Comparison of ENCODE assay signal across 1 cellular context in the genomic region with DNA sequence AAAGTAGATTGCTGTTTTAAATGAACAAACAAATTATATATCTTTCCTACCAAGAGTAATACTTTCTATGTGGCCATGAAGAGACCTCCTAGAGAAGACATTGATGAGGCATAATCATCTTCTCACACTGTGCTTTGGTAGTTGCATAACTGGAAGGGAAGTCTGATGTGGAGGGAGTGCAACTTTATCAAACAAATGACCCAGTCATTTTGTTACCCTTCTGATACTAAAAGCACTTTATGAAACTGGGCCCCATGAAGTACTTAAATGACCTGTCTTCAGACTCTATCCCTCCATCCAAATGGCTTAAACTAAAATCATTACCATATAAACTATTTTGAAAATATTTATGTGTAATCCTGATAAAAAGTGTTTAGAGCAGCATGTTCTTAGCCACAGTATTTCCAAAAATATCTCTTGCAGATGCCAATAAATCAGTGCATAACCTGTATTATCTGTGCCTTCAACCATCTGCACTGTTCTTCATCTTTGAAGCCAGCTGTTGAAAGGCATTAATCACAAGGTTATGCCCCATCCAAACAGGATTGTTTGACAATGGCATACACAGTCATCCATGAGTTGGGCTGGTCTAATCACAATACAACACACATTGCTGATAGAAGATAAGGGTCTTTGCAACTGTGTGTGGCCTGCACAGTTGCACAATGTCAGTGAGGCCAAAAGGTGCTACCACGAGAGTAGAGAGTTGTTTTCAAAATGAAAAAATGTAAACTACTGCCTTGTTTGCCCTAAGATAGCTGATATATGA.
A peak's percentile ranks its signal among the peaks of the same experiment; 100 is the strongest.
TF ChIP-seq lines count a peak whose summit lies in the region.

No MANE protein-coding gene starts in this region.

TF ChIP-seq in K562, 482 proteins besides CTCF, POLR2A, EP300 and RAD21 (continued from another document and continues in another):
- TF ChIP-seq, protein P1, sequence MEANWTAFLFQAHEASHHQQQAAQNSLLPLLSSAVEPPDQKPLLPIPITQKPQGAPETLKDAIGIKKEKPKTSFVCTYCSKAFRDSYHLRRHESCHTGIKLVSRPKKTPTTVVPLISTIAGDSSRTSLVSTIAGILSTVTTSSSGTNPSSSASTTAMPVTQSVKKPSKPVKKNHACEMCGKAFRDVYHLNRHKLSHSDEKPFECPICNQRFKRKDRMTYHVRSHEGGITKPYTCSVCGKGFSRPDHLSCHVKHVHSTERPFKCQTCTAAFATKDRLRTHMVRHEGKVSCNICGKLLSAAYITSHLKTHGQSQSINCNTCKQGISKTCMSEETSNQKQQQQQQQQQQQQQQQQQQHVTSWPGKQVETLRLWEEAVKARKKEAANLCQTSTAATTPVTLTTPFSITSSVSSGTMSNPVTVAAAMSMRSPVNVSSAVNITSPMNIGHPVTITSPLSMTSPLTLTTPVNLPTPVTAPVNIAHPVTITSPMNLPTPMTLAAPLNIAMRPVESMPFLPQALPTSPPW (CRISPR knock-in tag; IDR thresholded peaks at IDR 0.05), result peak; percentile 56; the same call in 1 of the 2 replicates
- TF ChIP-seq, protein P2, sequence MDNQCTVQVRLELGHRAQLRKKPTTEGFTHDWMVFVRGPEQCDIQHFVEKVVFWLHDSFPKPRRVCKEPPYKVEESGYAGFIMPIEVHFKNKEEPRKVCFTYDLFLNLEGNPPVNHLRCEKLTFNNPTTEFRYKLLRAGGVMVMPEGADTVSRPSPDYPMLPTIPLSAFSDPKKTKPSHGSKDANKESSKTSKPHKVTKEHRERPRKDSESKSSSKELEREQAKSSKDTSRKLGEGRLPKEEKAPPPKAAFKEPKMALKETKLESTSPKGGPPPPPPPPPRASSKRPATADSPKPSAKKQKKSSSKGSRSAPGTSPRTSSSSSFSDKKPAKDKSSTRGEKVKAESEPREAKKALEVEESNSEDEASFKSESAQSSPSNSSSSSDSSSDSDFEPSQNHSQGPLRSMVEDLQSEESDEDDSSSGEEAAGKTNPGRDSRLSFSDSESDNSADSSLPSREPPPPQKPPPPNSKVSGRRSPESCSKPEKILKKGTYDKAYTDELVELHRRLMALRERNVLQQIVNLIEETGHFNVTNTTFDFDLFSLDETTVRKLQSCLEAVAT (IDR thresholded peaks at IDR 0.05), result no peak
- TF ChIP-seq ILF3 (IDR thresholded peaks at IDR 0.05; ENCODE audit: borderline replicate concordance), result no peak
- peak in 1 of 3 experiments; percentile 74; a peak in 2 of 6 replicates for TF ChIP-seq ZBTB11 (CRISPR knock-in tag; IDR thresholded peaks at IDR 0.05)
- TF ChIP-seq KLF13 (tag; IDR thresholded peaks at IDR 0.05; ENCODE audit: borderline replicate concordance, low read depth), result no peak
- no peak for TF ChIP-seq POLR2H (tag; IDR thresholded peaks at IDR 0.05; ENCODE audit: low read depth)
- TF ChIP-seq STAT5B (CRISPR knock-in tag; IDR thresholded peaks at IDR 0.05), result no peak
- 0 out of 2 replicates have a peak, but pooled peaks have one; percentile 28 for TF ChIP-seq RNF2 (IDR thresholded peaks at IDR 0.05)
- TF ChIP-seq ZNF507 (tag; conservative IDR thresholded peaks at IDR 0.05), result no peak
- TF ChIP-seq POLR3G (IDR thresholded peaks at IDR 0.05; ENCODE audit: extremely low read depth, insufficient read length, insufficient replicate concordance), result no peak
- no peak for TF ChIP-seq TRIM28 (IDR thresholded peaks at IDR 0.05)
- TF ChIP-seq MTA1 (IDR thresholded peaks at IDR 0.05; ENCODE audit: borderline replicate concordance), result 0 out of 2 replicates have a peak, but pooled peaks have one; percentile 39
- TF ChIP-seq PCBP2 (IDR thresholded peaks at IDR 0.05; ENCODE audit: low read depth, low read length, poor library complexity, severe bottlenecking), result no peak
- TF ChIP-seq FOXP1 (CRISPR knock-in tag; IDR thresholded peaks at IDR 0.05), result no peak
- TF ChIP-seq, protein P3, sequence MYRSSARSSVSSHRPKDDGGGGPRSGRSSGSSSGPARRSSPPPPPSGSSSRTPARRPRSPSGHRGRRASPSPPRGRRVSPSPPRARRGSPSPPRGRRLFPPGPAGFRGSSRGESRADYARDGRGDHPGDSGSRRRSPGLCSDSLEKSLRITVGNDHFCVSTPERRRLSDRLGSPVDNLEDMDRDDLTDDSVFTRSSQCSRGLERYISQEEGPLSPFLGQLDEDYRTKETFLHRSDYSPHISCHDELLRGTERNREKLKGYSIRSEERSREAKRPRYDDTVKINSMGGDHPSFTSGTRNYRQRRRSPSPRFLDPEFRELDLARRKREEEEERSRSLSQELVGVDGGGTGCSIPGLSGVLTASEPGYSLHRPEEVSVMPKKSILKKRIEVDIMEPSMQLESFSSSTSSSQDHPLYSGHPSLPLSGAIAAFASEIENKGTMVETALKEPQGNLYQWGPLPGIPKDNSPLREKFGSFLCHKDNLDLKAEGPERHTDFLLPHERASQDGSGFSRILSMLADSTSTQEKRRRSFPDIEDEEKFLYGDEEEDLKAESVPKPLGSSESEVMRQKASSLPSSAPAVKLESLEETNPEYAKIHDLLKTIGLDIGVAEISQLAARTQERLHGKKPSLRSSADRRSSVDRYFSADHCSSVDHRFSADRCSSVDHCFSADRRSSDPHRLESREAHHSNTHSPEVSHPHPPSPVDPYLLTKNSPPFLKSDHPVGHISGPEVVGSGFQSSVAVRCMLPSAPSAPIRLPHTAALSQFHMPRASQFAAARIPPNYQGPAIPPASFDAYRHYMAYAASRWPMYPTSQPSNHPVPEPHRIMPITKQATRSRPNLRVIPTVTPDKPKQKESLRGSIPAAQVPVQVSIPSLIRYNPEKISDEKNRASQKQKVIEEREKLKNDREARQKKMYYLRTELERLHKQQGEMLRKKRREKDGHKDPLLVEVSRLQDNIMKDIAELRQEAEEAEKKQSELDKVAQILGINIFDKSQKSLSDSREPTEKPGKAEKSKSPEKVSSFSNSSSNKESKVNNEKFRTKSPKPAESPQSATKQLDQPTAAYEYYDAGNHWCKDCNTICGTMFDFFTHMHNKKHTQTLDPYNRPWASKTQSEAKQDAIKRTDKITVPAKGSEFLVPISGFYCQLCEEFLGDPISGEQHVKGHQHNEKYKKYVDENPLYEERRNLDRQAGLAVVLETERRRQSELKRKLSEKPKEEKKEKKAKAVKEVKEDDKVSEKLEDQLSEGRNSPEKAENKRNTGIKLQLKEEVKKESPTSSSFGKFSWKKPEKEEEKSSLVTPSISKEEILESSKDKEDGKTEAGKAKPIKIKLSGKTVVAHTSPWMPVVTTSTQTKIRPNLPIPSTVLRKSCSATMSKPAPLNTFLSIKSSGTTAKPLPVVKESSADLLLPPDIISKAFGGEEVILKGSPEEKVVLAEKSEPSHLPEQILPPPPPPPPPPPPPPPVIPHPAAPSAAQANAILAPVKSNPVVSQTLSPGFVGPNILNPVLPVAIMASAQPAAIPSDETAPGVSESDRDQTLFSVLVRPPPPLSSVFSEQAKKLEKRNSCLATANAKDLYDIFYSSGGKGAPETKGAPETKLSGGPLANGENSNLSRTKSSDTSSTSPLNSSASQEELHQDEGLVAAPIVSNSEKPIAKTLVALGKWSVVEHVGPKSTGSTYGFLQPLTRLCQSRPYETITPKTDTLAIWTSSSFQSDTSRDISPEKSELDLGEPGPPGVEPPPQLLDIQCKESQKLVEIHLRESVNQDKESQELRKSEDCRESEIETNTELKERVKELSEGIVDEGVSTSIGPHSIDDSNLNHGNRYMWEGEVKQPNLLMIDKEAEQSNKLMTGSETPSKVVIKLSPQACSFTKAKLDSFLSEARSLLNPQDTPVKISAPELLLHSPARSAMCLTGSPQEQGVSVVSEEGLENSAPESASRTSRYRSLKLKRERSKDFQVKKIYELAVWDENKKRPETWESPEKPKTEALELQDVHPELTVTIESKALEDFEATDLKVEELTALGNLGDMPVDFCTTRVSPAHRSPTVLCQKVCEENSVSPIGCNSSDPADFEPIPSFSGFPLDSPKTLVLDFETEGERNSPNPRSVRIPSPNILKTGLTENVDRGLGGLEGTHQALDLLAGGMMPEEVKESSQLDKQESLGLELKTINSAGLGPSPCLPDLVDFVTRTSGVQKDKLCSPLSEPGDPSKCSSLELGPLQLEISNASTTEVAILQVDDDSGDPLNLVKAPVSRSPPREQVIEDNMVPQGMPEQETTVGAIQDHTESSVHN (IDR thresholded peaks at IDR 0.05; ENCODE audit: borderline replicate concordance in 1 of 2, low read depth in 1 of 2), result no peak
- peak; percentile 26; the same call in 1 of the 2 replicates for TF ChIP-seq ESRRA (IDR thresholded peaks at IDR 0.05; ENCODE audit: borderline replicate concordance, low read depth)
- no peak for TF ChIP-seq ZNF668 (CRISPR knock-in tag; IDR thresholded peaks at IDR 0.05)
- no peak for TF ChIP-seq ZNF253 (CRISPR knock-in tag; conservative IDR thresholded peaks at IDR 0.05)
- no peak for TF ChIP-seq BCOR (IDR thresholded peaks at IDR 0.05)
- TF ChIP-seq USF1 (CRISPR knock-in tag; IDR thresholded peaks at IDR 0.05), result no peak
- TF ChIP-seq ZFP36 (IDR thresholded peaks at IDR 0.05; ENCODE audit: low read depth, low read length, partially characterized antibody), result no peak
- 0 out of 2 replicates have a peak, but pooled peaks have one; percentile 28 for TF ChIP-seq NCOA1 (IDR thresholded peaks at IDR 0.05; ENCODE audit: low read depth)
- no peak for TF ChIP-seq SNRNP70 (optimal IDR thresholded peaks at IDR 0.05; ENCODE audit: low read depth, low read length)
- TF ChIP-seq PKNOX1 (IDR thresholded peaks at IDR 0.05), result peak; percentile 69
- TF ChIP-seq ZNF324 (CRISPR knock-in tag; IDR thresholded peaks at IDR 0.05), result peak; percentile 58; the same call in 1 of the 2 replicates
- TF ChIP-seq CBX3 (IDR thresholded peaks at IDR 0.05; ENCODE audit: borderline replicate concordance in 1 of 2, low read length in 2 of 2), result no peak
- peak; percentile 63 for TF ChIP-seq ZNF354B (CRISPR knock-in tag; IDR thresholded peaks at IDR 0.05)
- TF ChIP-seq MECOM (CRISPR knock-in tag; IDR thresholded peaks at IDR 0.05), result peak; percentile 90
- no peak for TF ChIP-seq NBN (IDR thresholded peaks at IDR 0.05; ENCODE audit: low read depth)
- no peak for TF ChIP-seq PTRF (tag; IDR thresholded peaks at IDR 0.05)
- TF ChIP-seq, protein P4, sequence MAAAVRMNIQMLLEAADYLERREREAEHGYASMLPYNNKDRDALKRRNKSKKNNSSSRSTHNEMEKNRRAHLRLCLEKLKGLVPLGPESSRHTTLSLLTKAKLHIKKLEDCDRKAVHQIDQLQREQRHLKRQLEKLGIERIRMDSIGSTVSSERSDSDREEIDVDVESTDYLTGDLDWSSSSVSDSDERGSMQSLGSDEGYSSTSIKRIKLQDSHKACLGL (CRISPR knock-in tag; IDR thresholded peaks at IDR 0.05; ENCODE audit: borderline replicate concordance, poor library complexity, severe bottlenecking), result no peak
- TF ChIP-seq HEY1 (CRISPR knock-in tag; IDR thresholded peaks at IDR 0.05; ENCODE audit: borderline replicate concordance), result peak; percentile 79; the same call in 1 of the 2 replicates
- no peak for TF ChIP-seq HOXB6 (CRISPR knock-in tag; IDR thresholded peaks at IDR 0.05; ENCODE audit: borderline replicate concordance)
- TF ChIP-seq ZNF830 (CRISPR knock-in tag; IDR thresholded peaks at IDR 0.05), result no peak
- no peak for TF ChIP-seq MCM3 (IDR thresholded peaks at IDR 0.05)
- TF ChIP-seq, protein P5, sequence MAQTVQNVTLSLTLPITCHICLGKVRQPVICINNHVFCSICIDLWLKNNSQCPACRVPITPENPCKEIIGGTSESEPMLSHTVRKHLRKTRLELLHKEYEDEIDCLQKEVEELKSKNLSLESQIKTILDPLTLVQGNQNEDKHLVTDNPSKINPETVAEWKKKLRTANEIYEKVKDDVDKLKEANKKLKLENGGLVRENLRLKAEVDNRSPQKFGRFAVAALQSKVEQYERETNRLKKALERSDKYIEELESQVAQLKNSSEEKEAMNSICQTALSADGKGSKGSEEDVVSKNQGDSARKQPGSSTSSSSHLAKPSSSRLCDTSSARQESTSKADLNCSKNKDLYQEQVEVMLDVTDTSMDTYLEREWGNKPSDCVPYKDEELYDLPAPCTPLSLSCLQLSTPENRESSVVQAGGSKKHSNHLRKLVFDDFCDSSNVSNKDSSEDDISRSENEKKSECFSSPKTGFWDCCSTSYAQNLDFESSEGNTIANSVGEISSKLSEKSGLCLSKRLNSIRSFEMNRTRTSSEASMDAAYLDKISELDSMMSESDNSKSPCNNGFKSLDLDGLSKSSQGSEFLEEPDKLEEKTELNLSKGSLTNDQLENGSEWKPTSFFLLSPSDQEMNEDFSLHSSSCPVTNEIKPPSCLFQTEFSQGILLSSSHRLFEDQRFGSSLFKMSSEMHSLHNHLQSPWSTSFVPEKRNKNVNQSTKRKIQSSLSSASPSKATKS (CRISPR knock-in tag; IDR thresholded peaks at IDR 0.05), result no peak
